In genomic region chr11:16860632-16861031, GRCh38 we compare ENCODE assay signal across 24 cellular contexts.
"Had no signal": no experiment of that assay in that cellular context is flagged by ENCODE, and none has a peak within 500 bp of the region (broad histone marks: within the 10 kb centered on the region; RNA-seq: fewer than 3 reads in every experiment).

No MANE protein-coding gene starts in this region.

- H3K9me3 ChIP-seq: esophagus squamous epithelium, mucosa of descending colon, prostate gland, upper lobe of left lung had no signal

- H3K4me1 ChIP-seq: prostate gland, upper lobe of left lung had no signal

- H3K27ac ChIP-seq: esophagus squamous epithelium, prostate gland, upper lobe of left lung had no signal

- ATAC-seq: activated CD8-positive, alpha-beta memory T cell treated with anti-CD3 and anti-CD28 coated beads, Interleukin-2, amount 10 ng/mL, durations not matched to agents 7 days and 5 days; left colon; mucosa of descending colon; natural killer cell treated with Interleukin-12 subunit alpha and Interleukin-12 subunit beta and Interleukin-15 and Interleukin-18, amount 100 ng/mL, for 72 hours; sciatic nerve; T-helper 17 cell had no signal

- H3K27me3 ChIP-seq: esophagus squamous epithelium, upper lobe of left lung had no signal

- DNase-seq: activated CD4-positive, alpha-beta T cell treated with anti-CD3 and anti-CD28 coated beads, Interleukin-2, amount 50 U/mL, for 48 hours; activated CD4-positive, CD25-positive, alpha-beta regulatory T cell treated with anti-CD3 and anti-CD28 coated beads, Interleukin-2, amount 50 U/mL, for 72 hours; activated CD8-positive, alpha-beta memory T cell treated with anti-CD3 and anti-CD28 coated beads, Interleukin-2, amount 10 ng/mL, durations not matched to agents 7 days and 5 days; activated gamma-delta T cell treated with Interleukin-2 at 50 U/mL for 16 hours; activated naive CD8-positive, alpha-beta T cell treated with anti-CD3 and anti-CD28 coated beads, Interleukin-2, amount 10 ng/mL, durations not matched to agents 7 days and 5 days; activated T-cell treated with anti-CD3 and anti-CD28 coated beads, Interleukin-2, amount 50 U/mL, for 48 hours; aorta; esophagus squamous epithelium; foreskin melanocyte; head of caudate nucleus; left colon; mucosa of descending colon; occipital lobe; stimulated activated CD4-positive, alpha-beta T cell treated with anti-CD3 and anti-CD28 coated beads, Interleukin-2, amount 100 ng/mL, for 24 hours; stimulated activated naive CD4-positive, alpha-beta T cell; substantia nigra; T-helper 17 cell; upper lobe of left lung had no signal

- FAIRE-seq: bronchial epithelial cell, colon had no signal

- H3K36me3 ChIP-seq: prostate gland, upper lobe of left lung had no signal

- H3K4me3 ChIP-seq: esophagus squamous epithelium, lung, mucosa of descending colon, prostate gland, upper lobe of left lung had no signal
